Comparison of ENCODE assay signal across 10 cellular contexts in the genomic region with DNA sequence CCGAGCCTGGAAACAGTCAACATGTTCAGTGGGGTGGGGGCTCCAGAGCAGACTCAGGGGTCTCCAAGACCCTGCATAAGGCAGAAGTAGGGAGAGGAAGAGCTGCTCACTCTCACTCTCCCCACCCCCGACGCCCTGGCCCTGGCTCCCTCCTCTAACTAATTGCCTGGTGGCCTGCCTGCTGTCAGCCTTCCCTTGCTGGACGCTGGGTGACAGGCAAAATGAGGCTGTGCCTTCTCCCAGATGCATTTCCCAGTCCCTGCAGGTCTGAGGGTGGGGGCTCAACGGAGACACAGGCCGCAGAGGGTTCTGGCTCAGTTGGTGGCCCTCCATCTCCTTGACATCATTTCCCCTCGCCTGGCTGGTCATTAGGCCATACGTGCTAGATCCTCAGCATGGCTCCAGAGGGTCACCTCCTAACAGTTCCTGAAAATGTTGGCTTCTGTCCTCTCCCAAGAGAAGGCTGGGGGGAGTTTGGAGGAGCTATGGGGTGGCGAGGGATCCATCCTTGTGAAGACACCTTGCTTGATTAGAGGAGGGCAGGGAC. TPM values are rescaled to one million over a fixed set of nuclear protein-coding genes. Genes with fewer than 3 reads are reported as not detected.
DNase-seq lines count a peak whose midpoint lies in the region; ATAC-seq, FAIRE-seq and TF ChIP-seq lines count a peak whose summit lies in the region.
"Had no signal": no experiment of that assay in that cellular context is flagged by ENCODE, and none has a peak within 500 bp of the region (broad histone marks: within the 10 kb centered on the region; RNA-seq: fewer than 3 reads in every experiment).

No MANE protein-coding gene starts in this region.

- ATAC-seq in gastrocnemius medialis (no peak), aorta (ENCODE audit: low FRiP score) (no peak)

- TF ChIP-seq POLR2A in gastrocnemius medialis (IDR thresholded peaks at IDR 0.05) = no peak
- TF ChIP-seq POLR2A in lower leg skin (IDR thresholded peaks at IDR 0.05) = no peak

- in situ Hi-C loops in gastrocnemius medialis (cut with MboI; ENCODE audit: low sequenced_read_pairs in 4 of 4) = loop anchor here in 2 of 4 donors (10.0 to 25.0 kb wide), 2 partner anchors 102 to 614 kb away; a partner anchor contains a TSS

- DNase-seq in SK-N-DZ (ENCODE audit: low spot score) (peak; percentile 84), fibroblast of pulmonary artery (ENCODE audit: low read depth) (no peak), gastrocnemius medialis (no peak), DMS114 treated with DMSO at 0.1 percent for 48 hours (lab: John Stamatoyannopoulos, UW; ENCODE audit: unreplicated experiment) (no peak), lower leg skin (ENCODE audit: low spot score in 2 of 2) (no peak), aorta (no peak), urothelium cell line (ENCODE audit: low spot score) (no peak)
- DNase-seq: Karpas-422 had no signal

- intact Hi-C loops in gastrocnemius medialis (cut with DNase I; ENCODE audit: low total_unique reads) = no loop called here
- intact Hi-C loops in lower leg skin (cut with DNase I; ENCODE audit: low total_unique reads) = no loop called here
- intact Hi-C loops in aorta (cut with DNase I) = no loop called here

- H3K4me3 ChIP-seq in GM12875 (ENCODE audit: low read depth, low read length) = peak overlapping the region; percentile 79
- H3K4me3 ChIP-seq in fibroblast of pulmonary artery (replicated peaks; ENCODE audit: low read depth, low read length) = peak overlapping the region; percentile 58
- H3K4me3 ChIP-seq in gastrocnemius medialis = peak overlapping the region in 3 of 4 donors; percentile 15 to 53 (median 43)
- H3K4me3 ChIP-seq in lower leg skin (ENCODE audit: low read depth, poor library complexity, severe bottlenecking) = no peak overlapping the region
- no peak overlapping the region for H3K4me3 ChIP-seq in aorta (ENCODE audit: low read length in 2 of 2)

- H3K9me3 ChIP-seq in gastrocnemius medialis (no peaks in the 10 kb centered on the region), aorta (ENCODE audit: control insufficient read depth, low read length) (no peaks in the 10 kb centered on the region)

- no peak for FAIRE-seq in urothelium cell line (lab: Jason Lieb, UNC)

- TF ChIP-seq CTCF in GM12875 (IDR thresholded peaks at IDR 0.05; ENCODE audit: borderline replicate concordance, insufficient read depth, low read depth, low read length) (no peak), fibroblast of pulmonary artery (IDR thresholded peaks at IDR 0.05; ENCODE audit: low read length, missing control alignments) (no peak), gastrocnemius medialis (IDR thresholded peaks at IDR 0.05 in 4 of 5, conservative IDR thresholded peaks at IDR 0.05 in 1 of 5) (no peak), lower leg skin (IDR thresholded peaks at IDR 0.05) (no peak)

- H3K4me1 ChIP-seq in gastrocnemius medialis (peaks cover 19 to 20% of the 10 kb centered on the region in 2 donors), aorta (ENCODE audit: control insufficient read depth in 1 of 2, insufficient read depth in 2 of 2, low read length in 2 of 2) (no peaks in the 10 kb centered on the region)

- 69 to 80% methylated on average over 7 to 9 of the region's 9 CpGs for WGBS in lower leg skin, 2 donors
- WGBS in aorta, 2 donors = 81 to 83% methylated on average over 9 of the region's 9 CpGs

- peaks cover 0 to 4% (median 0%) of the 10 kb centered on the region in 3 donors for H3K27me3 ChIP-seq in gastrocnemius medialis
- no peaks in the 10 kb centered on the region for H3K27me3 ChIP-seq in aorta (ENCODE audit: control insufficient read depth in 1 of 2, insufficient read depth in 2 of 2, low read length in 1 of 2)

- H3K27ac ChIP-seq in gastrocnemius medialis = peak overlapping the region; percentile 51 to 65 (median 59)
- no peak overlapping the region for H3K27ac ChIP-seq in aorta (ENCODE audit: low read depth in 1 of 2, low read length in 2 of 2)
- H3K27ac ChIP-seq: epithelial cell of prostate had no signal

- H3K36me3 ChIP-seq in gastrocnemius medialis (no peaks in the 10 kb centered on the region), aorta (ENCODE audit: control insufficient read depth in 1 of 2, insufficient read depth in 2 of 2, low read length in 1 of 2) (no peaks in the 10 kb centered on the region)

RNA-seq across cellular contexts. Expression of a gene that starts 1.4 kb away (rescaled TPM):
- 1.7 and 1.9 TPM in 2 replicates for polyA plus RNA-seq in SK-N-DZ (2014; cell fraction: cytosol; rRNA removed)
- 3.2 and 6.7 TPM in 2 replicates for polyA plus RNA-seq in SK-N-DZ (2014; cell fraction: nucleus; rRNA removed)
- 1 to 10 TPM in 3 of 4 donors, under 1 TPM in 1; 0.22 to 5.2 (median 3.0) TPM for total RNA-seq in gastrocnemius medialis
- 10 to 100 TPM in 1 of 4 donors, 1 to 10 TPM in 3; 8.3 to 13.6 (median 8.8) TPM for total RNA-seq in lower leg skin
- total RNA-seq in aorta = 10 to 100 TPM; 24.0 to 51.7 TPM
- polyA plus RNA-seq in aorta = 10 to 100 TPM in 1 of 2 donors, 1 to 10 TPM in 1; 2.2 to 11.9 TPM

RNA-seq across cellular contexts. Expression of a gene that starts 38.8 kb away (rescaled TPM):
- polyA plus RNA-seq in SK-N-DZ (2014; cell fraction: cytosol; rRNA removed) = not detected in 2 replicates
- polyA plus RNA-seq in SK-N-DZ (2014; cell fraction: nucleus; rRNA removed) = not detected in 2 replicates
- total RNA-seq in gastrocnemius medialis (not detected), lower leg skin (not detected), aorta (not detected)
- polyA plus RNA-seq in aorta = not detected

Comparison
In these comparisons a context has a peak if more than half of its experiments do, and no peak if none do; other contexts are left out.
1. H3K4me3 ChIP-seq: peak in GM12875 (single experiment), fibroblast of pulmonary artery (single experiment) and gastrocnemius medialis (3 of 4); none in lower leg skin (single experiment) and aorta (0 of 2).
2. H3K27ac ChIP-seq: peak in gastrocnemius medialis (4 of 4); none in aorta (0 of 2).